ENCODE assay signal across 8 cellular contexts in the genomic region with DNA sequence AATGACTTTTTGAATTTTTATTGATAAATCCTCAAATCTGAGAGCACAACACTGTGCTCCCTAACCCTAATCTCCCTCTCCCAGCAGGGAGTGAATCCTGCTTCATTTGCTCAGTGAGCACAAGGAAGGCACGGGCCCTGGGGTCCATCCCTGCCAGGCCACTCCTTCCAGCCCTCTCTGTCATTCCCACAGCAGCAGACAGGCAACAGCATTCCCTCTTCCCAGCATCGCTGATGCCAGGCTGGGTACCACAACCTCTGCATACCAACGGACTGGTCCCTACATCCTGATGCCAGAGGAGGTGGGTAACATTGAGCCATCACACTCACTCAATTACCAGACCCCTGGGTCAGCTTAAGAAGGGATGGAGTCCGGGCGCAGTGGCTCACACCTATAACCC.
"Had no signal": no experiment of that assay in that cellular context is flagged by ENCODE, and none has a peak within 500 bp of the region (broad histone marks: within the 10 kb centered on the region; RNA-seq: fewer than 3 reads in every experiment).

No MANE protein-coding gene starts in this region.

- H3K27ac ChIP-seq: GM23248, HL-60 had no signal

- H3K27ac Mint-ChIP-seq: HFFc6 had no signal

- H2AFZ ChIP-seq: GM23248 had no signal

- H3K4me3 Mint-ChIP-seq: HFFc6 had no signal

- ATAC-seq: HCT116 had no signal

- H3K9me3 ChIP-seq: HAP-1 had no signal

- H3K4me3 ChIP-seq: GM23248, HAP-1 had no signal

- DNase-seq: GM23248, GOT3, H7, HFFc6, IMR-90 had no signal

- H3K9me3 Mint-ChIP-seq: HFFc6 had no signal

- H3K4me1 ChIP-seq: HAP-1 had no signal

- H3K36me3 ChIP-seq: HAP-1 had no signal
